In genomic region chr17:59964455-59965328, GRCh38 we compare ENCODE assay signal across 8 cellular contexts. TPM values are rescaled to one million over a fixed set of nuclear protein-coding genes. Genes with fewer than 3 reads are reported as not detected.
A peak's percentile ranks its signal among the peaks of the same experiment; 100 is the strongest.
DNase-seq lines count a peak whose midpoint lies in the region; ATAC-seq and TF ChIP-seq lines count a peak whose summit lies in the region.

Gene RNFT1 (minus strand): TSS chr17:59964740. CDS start chr17:59964663, 77 bp downstream.

- ATAC-seq in HG02642 (IDR thresholded peaks at IDR 0.05; ENCODE audit: poor library complexity, unreplicated experiment) (peak; percentile 79), T-helper 17 cell (peak; percentile 92), left cardiac atrium (peak; percentile 99)

- H3K27ac Mint-ChIP-seq in T-helper 17 cell: peak within 1 kb of the TSS; percentile 98
- H3K27ac Mint-ChIP-seq in type B pancreatic cell: peak within 1 kb of the TSS; percentile 91

- peak within 1 kb of the TSS; percentile 94 for H3K4me3 ChIP-seq in GM08714 (ENCODE audit: low read length)

- H3K9me3 Mint-ChIP-seq in type B pancreatic cell: no peaks in the 10 kb centered on the region

- H3K4me1 Mint-ChIP-seq in T-helper 17 cell (peaks cover 8% of the 10 kb centered on the region), type B pancreatic cell (ENCODE audit: unreplicated experiment) (peaks cover 16% of the 10 kb centered on the region)

- TF ChIP-seq CTCF in type B pancreatic cell (conservative IDR thresholded peaks at IDR 0.05): no peak

- no peaks in the 10 kb centered on the region for H3K27me3 Mint-ChIP-seq in T-helper 17 cell
- peaks cover 5% of the 10 kb centered on the region for H3K27me3 Mint-ChIP-seq in type B pancreatic cell

- peak within 1 kb of the TSS; percentile 92 for H3K4me3 Mint-ChIP-seq in T-helper 17 cell
- peak within 1 kb of the TSS; percentile 90 for H3K4me3 Mint-ChIP-seq in type B pancreatic cell

- H3K36me3 Mint-ChIP-seq in T-helper 17 cell (ENCODE audit: low read depth): no peaks in the 10 kb centered on the region
- peaks cover 4% of the 10 kb centered on the region for H3K36me3 Mint-ChIP-seq in type B pancreatic cell

- H3K9me3 ChIP-seq in T-helper 17 cell (ENCODE audit: control insufficient read depth, low read length, poor library complexity, severe bottlenecking): no peaks in the 10 kb centered on the region

- DNase-seq in NCI-H1436 treated with DMSO at 0.1 percent for 48 hours (lab: John Stamatoyannopoulos, UW) (peak; percentile 37), T-helper 17 cell (peak; percentile 83 to 91 (median 88)), amygdala (lab: John Stamatoyannopoulos, UW) (peak; percentile 34 to 92 (median 74)), left cardiac atrium (peak; percentile 95), posterior vena cava (ENCODE audit: low spot score) (peak; percentile 97), type B pancreatic cell (ENCODE audit: extremely low spot score, unreplicated experiment) (peak; percentile 89)

- intact Hi-C loops in left cardiac atrium (cut with DNase I): no loop called here
- intact Hi-C loops in posterior vena cava (cut with DNase I): loop anchor here in 1 of 2 donors (10.0 kb wide), 1 partner anchor 70 kb away; no protein-coding TSS in a partner anchor

RNA-seq across cellular contexts. Expression of gene RNFT1, which starts in this region (rescaled TPM):
- 10 to 100 TPM; 21.9 to 27.5 TPM for total RNA-seq in T-helper 17 cell
- total RNA-seq in left cardiac atrium: 10 to 100 TPM; 13.7 to 17.9 TPM
- total RNA-seq in posterior vena cava: 10 to 100 TPM; 12.9 to 13.6 TPM
- total RNA-seq in type B pancreatic cell (ENCODE audit: low replicate concordance): 19.9 and 27.4 TPM in 2 replicates

Comparison
In these comparisons a context has a peak if more than half of its experiments do, and no peak if none do; other contexts are left out.
1. Peak in every context shown above with its lines: DNase-seq, ATAC-seq and H3K4me3 ChIP-seq.
2. DNase-seq: peak in every context shown above with its lines; median percentile 97 in posterior vena cava; 95 in left cardiac atrium; 89 in type B pancreatic cell; 88 in T-helper 17 cell; 74 in amygdala; 37 in NCI-H1436 treated with DMSO at 0.1 percent for 48 hours.